ENCODE assay signal across 1 cellular context in the genomic region with DNA sequence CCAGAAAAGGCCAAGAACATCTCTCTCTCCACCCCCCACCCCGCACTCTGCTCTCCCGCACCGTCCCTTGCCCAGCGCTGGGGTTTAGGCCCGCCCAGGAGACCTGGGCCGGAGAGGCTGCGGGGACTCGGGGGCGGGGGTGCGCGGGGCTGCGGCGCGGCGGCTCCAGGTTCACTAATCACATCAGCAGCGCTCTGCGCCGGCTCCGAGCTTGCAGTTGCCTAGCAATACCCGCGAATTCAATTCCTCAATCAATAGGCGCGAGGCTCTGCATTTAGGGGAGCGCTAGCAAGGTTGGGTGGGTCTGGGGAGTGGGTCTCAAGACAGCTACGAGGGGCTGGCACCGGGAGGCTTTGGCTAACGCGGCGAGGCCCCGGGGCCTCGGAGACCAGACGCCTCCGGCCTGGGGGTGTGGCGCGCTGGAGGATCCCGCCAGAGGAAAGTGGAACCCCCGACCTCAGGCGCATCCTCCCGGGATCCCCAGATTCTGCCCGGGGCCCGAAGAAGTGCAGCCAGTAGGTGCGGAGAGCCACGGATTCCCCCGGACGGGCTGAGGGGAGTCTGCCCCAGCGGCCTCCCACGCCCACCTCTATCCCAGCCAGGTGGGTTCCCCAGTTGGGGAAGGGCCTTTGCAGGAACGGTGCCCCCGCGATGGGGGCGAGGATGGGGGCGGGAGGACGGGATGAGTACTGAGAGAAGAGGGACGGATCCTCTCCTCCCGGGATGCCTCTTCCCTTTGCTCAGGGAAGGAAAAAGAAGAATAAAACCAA.
A peak's percentile ranks its signal among the peaks of the same experiment; 100 is the strongest.
TF ChIP-seq lines count a peak whose summit lies in the region.

No MANE protein-coding gene starts in this region.

TF ChIP-seq in K562, 482 proteins besides CTCF, POLR2A, EP300 and RAD21:
- TF ChIP-seq ASH1L (IDR thresholded peaks at IDR 0.05; ENCODE audit: borderline replicate concordance, low read depth, partially characterized antibody) (no peak), POLR2G (IDR thresholded peaks at IDR 0.05; ENCODE audit: low read depth, low read length) (peak; percentile 39; the same call in 1 of the 2 replicates), CHD1 (IDR thresholded peaks at IDR 0.05; ENCODE audit: low read length) (no peak), RFX5 (IDR thresholded peaks at IDR 0.05; ENCODE audit: low read depth, low read length) (no peak), SRSF9 (IDR thresholded peaks at IDR 0.05; ENCODE audit: borderline replicate concordance, low read depth, low read length) (no peak), CTBP1 (IDR thresholded peaks at IDR 0.05; ENCODE audit: borderline replicate concordance) (no peak), BACH1 (tag; IDR thresholded peaks at IDR 0.05) (no peak), NCOA2 (IDR thresholded peaks at IDR 0.05; ENCODE audit: partially characterized antibody in 2 of 2) (no peak), ZNF165 (CRISPR knock-in tag; IDR thresholded peaks at IDR 0.05; ENCODE audit: borderline replicate concordance) (no peak), SMAD2 (IDR thresholded peaks at IDR 0.05; ENCODE audit: low read depth, low read length) (no peak), TAF1 (IDR thresholded peaks at IDR 0.05; ENCODE audit: control insufficient read depth, extremely low read depth, insufficient read depth, low read length, severe bottlenecking) (no peak), ELF1 (tag; IDR thresholded peaks at IDR 0.05) (no peak), ZNF431 (CRISPR knock-in tag; IDR thresholded peaks at IDR 0.05) (no peak), OTX1 (CRISPR knock-in tag; IDR thresholded peaks at IDR 0.05) (no peak)
- TF ChIP-seq, protein P1, sequence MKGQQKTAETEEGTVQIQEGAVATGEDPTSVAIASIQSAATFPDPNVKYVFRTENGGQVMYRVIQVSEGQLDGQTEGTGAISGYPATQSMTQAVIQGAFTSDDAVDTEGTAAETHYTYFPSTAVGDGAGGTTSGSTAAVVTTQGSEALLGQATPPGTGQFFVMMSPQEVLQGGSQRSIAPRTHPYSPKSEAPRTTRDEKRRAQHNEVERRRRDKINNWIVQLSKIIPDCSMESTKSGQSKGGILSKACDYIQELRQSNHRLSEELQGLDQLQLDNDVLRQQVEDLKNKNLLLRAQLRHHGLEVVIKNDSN (CRISPR knock-in tag; IDR thresholded peaks at IDR 0.05), result no peak
- TF ChIP-seq, protein P2, sequence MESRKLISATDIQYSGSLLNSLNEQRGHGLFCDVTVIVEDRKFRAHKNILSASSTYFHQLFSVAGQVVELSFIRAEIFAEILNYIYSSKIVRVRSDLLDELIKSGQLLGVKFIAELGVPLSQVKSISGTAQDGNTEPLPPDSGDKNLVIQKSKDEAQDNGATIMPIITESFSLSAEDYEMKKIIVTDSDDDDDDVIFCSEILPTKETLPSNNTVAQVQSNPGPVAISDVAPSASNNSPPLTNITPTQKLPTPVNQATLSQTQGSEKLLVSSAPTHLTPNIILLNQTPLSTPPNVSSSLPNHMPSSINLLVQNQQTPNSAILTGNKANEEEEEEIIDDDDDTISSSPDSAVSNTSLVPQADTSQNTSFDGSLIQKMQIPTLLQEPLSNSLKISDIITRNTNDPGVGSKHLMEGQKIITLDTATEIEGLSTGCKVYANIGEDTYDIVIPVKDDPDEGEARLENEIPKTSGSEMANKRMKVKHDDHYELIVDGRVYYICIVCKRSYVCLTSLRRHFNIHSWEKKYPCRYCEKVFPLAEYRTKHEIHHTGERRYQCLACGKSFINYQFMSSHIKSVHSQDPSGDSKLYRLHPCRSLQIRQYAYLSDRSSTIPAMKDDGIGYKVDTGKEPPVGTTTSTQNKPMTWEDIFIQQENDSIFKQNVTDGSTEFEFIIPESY (CRISPR knock-in tag; IDR thresholded peaks at IDR 0.05), result peak; percentile 84
